ENCODE assay signal across 16 cellular contexts in genomic region chr3:32841341-32841740, GRCh38. TPM values are rescaled to one million over a fixed set of nuclear protein-coding genes. Genes with fewer than 3 reads are reported as not detected.
DNase-seq lines count a peak whose midpoint lies in the region; ATAC-seq lines count a peak whose summit lies in the region.
"Had no signal": no experiment of that assay in that cellular context is flagged by ENCODE, and none has a peak within 500 bp of the region (broad histone marks: within the 10 kb centered on the region; RNA-seq: fewer than 3 reads in every experiment).

No MANE protein-coding gene starts in this region.

- peak overlapping the region; percentile 29 for H4K8ac ChIP-seq in trophoblast cell (ENCODE audit: low read depth, low read length)

- H3K4me3 ChIP-seq in HUES6 (ENCODE audit: low read depth, low read length) (peak overlapping the region; percentile 46), SK-N-MC (no peak overlapping the region), trophoblast cell (ENCODE audit: low read depth, low read length) (no peak overlapping the region)

- H2AFZ ChIP-seq in trophoblast cell (ENCODE audit: insufficient read depth, low read length, poor library complexity), result no peak overlapping the region

- ATAC-seq in HG02884 (IDR thresholded peaks at IDR 0.05; ENCODE audit: unreplicated experiment), result no peak
- no peak for ATAC-seq in GM18520 (IDR thresholded peaks at IDR 0.05; ENCODE audit: unreplicated experiment)

- H3K9ac ChIP-seq in HUES6 (ENCODE audit: low read length) (peak overlapping the region; percentile 40), SK-N-MC (ENCODE audit: insufficient read length) (no peak overlapping the region), trophoblast cell (ENCODE audit: low read length) (no peak overlapping the region)
- H3K9ac ChIP-seq: SK-N-SH had no signal

- no peak overlapping the region for H2BK120ac ChIP-seq in trophoblast cell (ENCODE audit: insufficient read depth, low read length, poor library complexity)

- H3K14ac ChIP-seq in trophoblast cell (ENCODE audit: low read length), result no peak overlapping the region

- no peaks in the 10 kb centered on the region for H3K27me3 ChIP-seq in HUES6 (ENCODE audit: control insufficient read depth, insufficient read depth, low read length)
- no peaks in the 10 kb centered on the region for H3K27me3 ChIP-seq in trophoblast cell (ENCODE audit: insufficient read depth, low read length)

- peak overlapping the region; percentile 49 for H3K4ac ChIP-seq in trophoblast cell (ENCODE audit: low read depth, low read length)

- peaks cover 32% of the 10 kb centered on the region for H3K79me2 ChIP-seq in trophoblast cell (ENCODE audit: control insufficient read depth, insufficient read depth, low read length, poor library complexity)

- H3K79me1 ChIP-seq in trophoblast cell (ENCODE audit: low read length), result peaks cover 15% of the 10 kb centered on the region

- no peak overlapping the region for H3K18ac ChIP-seq in trophoblast cell (ENCODE audit: low read length)

- no peak overlapping the region for H2BK12ac ChIP-seq in trophoblast cell (ENCODE audit: low read length)

- H2BK5ac ChIP-seq in trophoblast cell (ENCODE audit: low read depth, low read length, poor library complexity), result no peak overlapping the region

- H3K23ac ChIP-seq in trophoblast cell (ENCODE audit: low read length), result no peak overlapping the region

- H3K27ac ChIP-seq in HUES6 (ENCODE audit: low read depth, low read length) (peak overlapping the region; percentile 80), SK-N-MC (peak overlapping the region; percentile 94), trophoblast cell (ENCODE audit: low read depth, low read length) (peak overlapping the region; percentile 48)

- H2AK5ac ChIP-seq in trophoblast cell (ENCODE audit: low read length), result no peak overlapping the region

- H4K12ac ChIP-seq in trophoblast cell (ENCODE audit: low read depth, low read length), result no peak overlapping the region

- H3K4me1 ChIP-seq in HUES6 (ENCODE audit: control insufficient read depth, insufficient read depth, low read length) (peaks cover 83% of the 10 kb centered on the region), trophoblast cell (ENCODE audit: control insufficient read depth in 1 of 2, insufficient read depth in 2 of 2, low read length in 2 of 2) (peaks cover 48 to 57% of the 10 kb centered on the region in 2 experiments)

- no CpG with 5 or more reads among the region's 12 CpGs for WGBS in trophoblast cell (ENCODE audit: extremely low coverage, insufficient coverage, insufficient read length)

- DNase-seq in SK-N-MC (ENCODE audit: low read depth, low spot score), result no peak
- peak; percentile 67 for DNase-seq in left kidney (ENCODE audit: low read depth, low spot score)
- DNase-seq in trophoblast cell, result no peak
- DNase-seq in NCI-H446 treated with DMSO at 0.1 percent for 48 hours (lab: John Stamatoyannopoulos, UW), result no peak
- no peak for DNase-seq in NCI-H2171 (lab: John Stamatoyannopoulos, UW)
- DNase-seq: ACHN; CD4-positive, CD25-positive, alpha-beta regulatory T cell; DMS79 treated with DMSO at 0.1 percent for 48 hours; Karpas-422; NCI-H1417; NCI-H1930; NCI-H524; SK-N-SH had no signal

- H3K36me3 ChIP-seq in HUES6 (ENCODE audit: control insufficient read depth, insufficient read depth, low read length) (no peaks in the 10 kb centered on the region), SK-N-MC (ENCODE audit: insufficient read depth, low read length) (no peaks in the 10 kb centered on the region), trophoblast cell (ENCODE audit: control insufficient read depth in 1 of 2, insufficient read depth in 2 of 2, low read length in 2 of 2) (no peaks in the 10 kb centered on the region)

- H3K9me3 ChIP-seq in HUES6 (ENCODE audit: control insufficient read depth, insufficient read depth, low read depth, low read length) (no peaks in the 10 kb centered on the region), SK-N-MC (ENCODE audit: low read depth, low read length) (no peaks in the 10 kb centered on the region), trophoblast cell (ENCODE audit: insufficient read depth, low read depth, low read length) (no peaks in the 10 kb centered on the region)
- H3K9me3 ChIP-seq: SK-N-SH had no signal

- peak overlapping the region; percentile 51 for H4K91ac ChIP-seq in trophoblast cell (ENCODE audit: low read depth, low read length)

- H3K4me2 ChIP-seq in trophoblast cell (ENCODE audit: low read length), result no peak overlapping the region
- H3K4me2 ChIP-seq: SK-N-SH had no signal

RNA-seq across cellular contexts. Expression of gene TRIM71, which starts 23.5 kb away (rescaled TPM):
- polyA plus RNA-seq in trophoblast cell (2013), result 22.6 and 23.2 TPM in 2 replicates
- polyA plus RNA-seq: SK-N-SH had no signal
